In the genomic region with DNA sequence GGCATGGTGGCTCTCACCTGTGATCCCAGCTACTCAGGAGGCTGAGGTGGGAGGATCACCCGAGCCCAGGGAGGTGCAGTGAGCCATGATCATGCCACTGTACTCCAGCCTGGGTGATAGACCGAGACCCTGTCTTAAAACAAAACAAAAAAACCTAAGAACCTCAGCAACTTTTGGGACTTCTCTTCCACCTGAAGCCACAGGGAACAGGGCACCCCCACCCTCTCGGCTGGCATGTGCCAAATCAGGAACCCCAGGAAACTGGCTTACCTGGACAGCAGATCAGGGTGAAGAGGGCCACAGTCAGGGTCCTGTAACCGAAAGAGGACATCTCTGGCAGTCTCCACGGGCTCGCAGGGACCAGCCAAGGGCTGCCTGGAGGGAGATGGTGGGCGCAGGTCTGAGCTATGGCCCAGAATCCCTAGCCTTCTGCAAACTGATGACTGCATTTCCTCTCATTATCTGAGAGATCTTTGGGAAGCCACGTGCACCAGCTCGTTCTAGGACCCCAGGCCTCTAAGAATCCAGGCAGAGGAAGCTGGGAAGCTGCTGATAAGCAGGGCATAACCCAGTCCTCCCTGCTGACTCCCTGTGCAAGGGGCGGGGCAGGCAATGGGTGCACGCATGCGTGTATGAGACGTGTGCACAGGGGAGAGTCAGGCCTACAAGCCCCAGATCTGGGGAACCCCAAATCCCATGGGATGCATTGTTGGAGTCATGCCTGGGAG, we compare ENCODE assay signal across 9 cellular contexts. TPM values are rescaled to one million over a fixed set of nuclear protein-coding genes. Genes with fewer than 3 reads are reported as not detected.
DNase-seq lines count a peak whose midpoint lies in the region; ATAC-seq and TF ChIP-seq lines count a peak whose summit lies in the region.
"Had no signal": no experiment of that assay in that cellular context is flagged by ENCODE, and none has a peak within 500 bp of the region (broad histone marks: within the 10 kb centered on the region; RNA-seq: fewer than 3 reads in every experiment).

No MANE protein-coding gene starts in this region.

- H3K27me3 Mint-ChIP-seq in activated CD8-positive, alpha-beta T cell treated with anti-CD3 and anti-CD28 coated beads for 36 hours: no peaks in the 10 kb centered on the region
- no peaks in the 10 kb centered on the region for H3K27me3 Mint-ChIP-seq in activated CD8-positive, alpha-beta T cell treated with anti-CD3 and anti-CD28 coated beads, Interleukin-2, amount 10 ng/mL, durations not matched to agents 7 days and 5 days (ENCODE audit: low read depth)

- H3K4me1 ChIP-seq in body of pancreas (no peaks in the 10 kb centered on the region), thyroid gland (peaks cover 17 to 51% of the 10 kb centered on the region in 2 donors)

- H3K27me3 ChIP-seq in body of pancreas (no peaks in the 10 kb centered on the region), thyroid gland (no peaks in the 10 kb centered on the region)

- ATAC-seq in activated CD8-positive, alpha-beta T cell treated with anti-CD3 and anti-CD28 coated beads for 36 hours: no peak
- ATAC-seq in activated CD8-positive, alpha-beta T cell treated with anti-CD3 and anti-CD28 coated beads, Interleukin-2, amount 10 ng/mL, durations not matched to agents 7 days and 5 days: no peak
- ATAC-seq in body of pancreas (peak; percentile 30), left lobe of liver (peak; percentile 48), GM18907 (IDR thresholded peaks at IDR 0.05; ENCODE audit: unreplicated experiment) (no peak), GM19455 (IDR thresholded peaks at IDR 0.05; ENCODE audit: unreplicated experiment) (no peak)
- ATAC-seq: GM12878 had no signal

- H3K36me3 ChIP-seq in body of pancreas (replicated peaks in 1 of 2; ENCODE audit: insufficient read depth in 1 of 2, low read depth in 2 of 2) (no peaks in the 10 kb centered on the region), thyroid gland (no peaks in the 10 kb centered on the region)

- H3K4me3 ChIP-seq in body of pancreas (no peak overlapping the region), thyroid gland (replicated peaks in 1 of 3) (peak overlapping the region in 1 of 3 donors; percentile 2)
- H3K4me3 ChIP-seq: GM12878 had no signal

- CTCF ChIA-PET in activated CD8-positive, alpha-beta T cell treated with anti-CD3 and anti-CD28 coated beads for 36 hours (lab: Charles Lee): interaction anchor here (0.8 to 2.1 kb wide), 8 partner anchors 11 to 127 kb away, joined by 3 to 9 read pairs (median 4); no protein-coding TSS in a partner anchor
- CTCF ChIA-PET in activated CD8-positive, alpha-beta T cell treated with anti-CD3 and anti-CD28 coated beads, Interleukin-2, amount 10 ng/mL, durations not matched to agents 7 days and 5 days (lab: Charles Lee): interaction anchor here (1.2 to 1.7 kb wide), 3 partner anchors 10 to 22 kb away, joined by 3 to 7 read pairs (median 5); no protein-coding TSS in a partner anchor

- H3K27ac Mint-ChIP-seq in activated CD8-positive, alpha-beta T cell treated with anti-CD3 and anti-CD28 coated beads for 36 hours: peak overlapping the region; percentile 13
- H3K27ac Mint-ChIP-seq in activated CD8-positive, alpha-beta T cell treated with anti-CD3 and anti-CD28 coated beads, Interleukin-2, amount 10 ng/mL, durations not matched to agents 7 days and 5 days: no peak overlapping the region

- POLR2A ChIA-PET in activated CD8-positive, alpha-beta T cell treated with anti-CD3 and anti-CD28 coated beads for 36 hours (lab: Charles Lee): interaction anchor here (0.8 to 2.5 kb wide), 3 partner anchors 13 to 145 kb away, joined by 3 to 8 read pairs (median 3); a partner anchor contains a TSS
- POLR2A ChIA-PET in activated CD8-positive, alpha-beta T cell treated with anti-CD3 and anti-CD28 coated beads, Interleukin-2, amount 10 ng/mL, durations not matched to agents 7 days and 5 days (lab: Charles Lee): interaction anchor here (0.6 to 1.0 kb wide), 3 partner anchors 10 to 30 kb away, joined by 3 read pairs; no protein-coding TSS in a partner anchor

- no peaks in the 10 kb centered on the region for H3K9me3 ChIP-seq in body of pancreas
- H3K9me3 ChIP-seq in thyroid gland: no peaks in the 10 kb centered on the region

- TF ChIP-seq POLR2A in body of pancreas (IDR thresholded peaks at IDR 0.05) (no peak), thyroid gland (IDR thresholded peaks at IDR 0.05) (no peak)

- DNase-seq in activated CD8-positive, alpha-beta T cell treated with anti-CD3 and anti-CD28 coated beads for 36 hours: no peak
- DNase-seq in activated CD8-positive, alpha-beta T cell treated with anti-CD3 and anti-CD28 coated beads, Interleukin-2, amount 10 ng/mL, durations not matched to agents 7 days and 5 days: no peak
- DNase-seq in body of pancreas (peak in 2 of 4 donors; percentile 36 to 37), left lobe of liver (ENCODE audit: low spot score) (peak; percentile 49), thyroid gland (no peak)
- no peak for DNase-seq in stimulated activated CD4-positive, alpha-beta T cell treated with anti-CD3 and anti-CD28 coated beads, Interleukin-15, amount 100 ng/mL, for 24 hours

- H3K9me3 Mint-ChIP-seq in activated CD8-positive, alpha-beta T cell treated with anti-CD3 and anti-CD28 coated beads for 36 hours: no peaks in the 10 kb centered on the region
- H3K9me3 Mint-ChIP-seq in activated CD8-positive, alpha-beta T cell treated with anti-CD3 and anti-CD28 coated beads, Interleukin-2, amount 10 ng/mL, durations not matched to agents 7 days and 5 days (ENCODE audit: insufficient read depth): no peaks in the 10 kb centered on the region

- intact Hi-C loops in activated CD8-positive, alpha-beta T cell treated with anti-CD3 and anti-CD28 coated beads for 36 hours (cut with micrococcal nuclease): no loop called here
- intact Hi-C loops in body of pancreas (cut with DNase I) (no loop called here), thyroid gland (cut with DNase I) (no loop called here)

- peaks cover 43% of the 10 kb centered on the region for H3K4me1 Mint-ChIP-seq in activated CD8-positive, alpha-beta T cell treated with anti-CD3 and anti-CD28 coated beads for 36 hours (ENCODE audit: low read depth)
- peaks cover 28% of the 10 kb centered on the region for H3K4me1 Mint-ChIP-seq in activated CD8-positive, alpha-beta T cell treated with anti-CD3 and anti-CD28 coated beads, Interleukin-2, amount 10 ng/mL, durations not matched to agents 7 days and 5 days (ENCODE audit: low read depth)

- H3K4me3 Mint-ChIP-seq in activated CD8-positive, alpha-beta T cell treated with anti-CD3 and anti-CD28 coated beads for 36 hours: no peak overlapping the region
- no peak overlapping the region for H3K4me3 Mint-ChIP-seq in activated CD8-positive, alpha-beta T cell treated with anti-CD3 and anti-CD28 coated beads, Interleukin-2, amount 10 ng/mL, durations not matched to agents 7 days and 5 days

- H3K36me3 Mint-ChIP-seq in activated CD8-positive, alpha-beta T cell treated with anti-CD3 and anti-CD28 coated beads for 36 hours (ENCODE audit: low read depth): peaks cover 23% of the 10 kb centered on the region
- peaks cover 31% of the 10 kb centered on the region for H3K36me3 Mint-ChIP-seq in activated CD8-positive, alpha-beta T cell treated with anti-CD3 and anti-CD28 coated beads, Interleukin-2, amount 10 ng/mL, durations not matched to agents 7 days and 5 days (ENCODE audit: low read depth)

- WGBS in body of pancreas, 2 donors: 73 to 78% methylated on average over 10 to 13 of the region's 13 CpGs
- WGBS in thyroid gland, 2 donors: 68 to 73% methylated on average over 7 to 12 of the region's 13 CpGs

- no peak overlapping the region for H3K27ac ChIP-seq in body of pancreas
- H3K27ac ChIP-seq in thyroid gland: peak overlapping the region in 2 of 3 donors; percentile 56 to 57

- no peak for TF ChIP-seq CTCF in activated CD8-positive, alpha-beta T cell treated with anti-CD3 and anti-CD28 coated beads for 36 hours (IDR thresholded peaks at IDR 0.05)
- TF ChIP-seq CTCF in body of pancreas (IDR thresholded peaks at IDR 0.05): no peak
- no peak for TF ChIP-seq CTCF in thyroid gland (IDR thresholded peaks at IDR 0.05)

RNA-seq across cellular contexts. Expression of a gene that starts 8.4 kb away (rescaled TPM):
- 1 to 10 TPM in 1 of 2 experiments, under 1 TPM in 1; 0.74 to 2.5 TPM for total RNA-seq in activated CD8-positive, alpha-beta T cell treated with anti-CD3 and anti-CD28 coated beads for 36 hours
- 1 to 10 TPM in 1 of 2 experiments, under 1 TPM in 1; 0.97 to 1.3 TPM for total RNA-seq in activated CD8-positive, alpha-beta T cell treated with anti-CD3 and anti-CD28 coated beads, Interleukin-2, amount 10 ng/mL, durations not matched to agents 7 days and 5 days
- total RNA-seq in body of pancreas: 1 to 10 TPM in 1 of 2 donors, under 1 TPM in 1; 0.52 to 1.6 TPM
- total RNA-seq in left lobe of liver: 0.18 TPM
- 1 to 10 TPM; 1.7 to 5.6 (median 4.2) TPM for total RNA-seq in thyroid gland

RNA-seq across cellular contexts. Expression of a gene that starts 13.9 kb away (rescaled TPM):
- total RNA-seq in activated CD8-positive, alpha-beta T cell treated with anti-CD3 and anti-CD28 coated beads for 36 hours: 10 to 100 TPM; 53.3 to 53.7 TPM
- 10 to 100 TPM; 48.4 to 51.3 TPM for total RNA-seq in activated CD8-positive, alpha-beta T cell treated with anti-CD3 and anti-CD28 coated beads, Interleukin-2, amount 10 ng/mL, durations not matched to agents 7 days and 5 days
- total RNA-seq in body of pancreas: 10 to 100 TPM; 16.2 to 16.3 TPM
- 5.3 TPM for total RNA-seq in left lobe of liver
- 10 to 100 TPM; 20.3 to 41.8 (median 30.6) TPM for total RNA-seq in thyroid gland

RNA-seq across cellular contexts. Expression of a gene that starts 33.8 kb away (rescaled TPM):
- total RNA-seq in activated CD8-positive, alpha-beta T cell treated with anti-CD3 and anti-CD28 coated beads for 36 hours: under 1 TPM; 0.20 to 0.23 TPM
- not detected for total RNA-seq in activated CD8-positive, alpha-beta T cell treated with anti-CD3 and anti-CD28 coated beads, Interleukin-2, amount 10 ng/mL, durations not matched to agents 7 days and 5 days
- total RNA-seq in body of pancreas (1 to 10 TPM in 1 of 2 donors, under 1 TPM in 1; 0.26 to 1.3 TPM), left lobe of liver (0.10 TPM), thyroid gland (1 to 10 TPM; 2.4 to 7.1 (median 4.0) TPM)

Comparison
In these comparisons a context has a peak if more than half of its experiments do, and no peak if none do; other contexts are left out.
1. ATAC-seq: peak in body of pancreas (single experiment) and left lobe of liver (single experiment); none in activated CD8-positive, alpha-beta T cell treated with anti-CD3 and anti-CD28 coated beads for 36 hours (single experiment), activated CD8-positive, alpha-beta T cell treated with anti-CD3 and anti-CD28 coated beads, Interleukin-2, amount 10 ng/mL, durations not matched to agents 7 days and 5 days (single experiment), GM18907 (single experiment) and GM19455 (single experiment).
2. H3K27ac ChIP-seq: peak in thyroid gland (2 of 3); none in body of pancreas (0 of 4).